19 cellular contexts compared by ENCODE assay signal in the genomic region with DNA sequence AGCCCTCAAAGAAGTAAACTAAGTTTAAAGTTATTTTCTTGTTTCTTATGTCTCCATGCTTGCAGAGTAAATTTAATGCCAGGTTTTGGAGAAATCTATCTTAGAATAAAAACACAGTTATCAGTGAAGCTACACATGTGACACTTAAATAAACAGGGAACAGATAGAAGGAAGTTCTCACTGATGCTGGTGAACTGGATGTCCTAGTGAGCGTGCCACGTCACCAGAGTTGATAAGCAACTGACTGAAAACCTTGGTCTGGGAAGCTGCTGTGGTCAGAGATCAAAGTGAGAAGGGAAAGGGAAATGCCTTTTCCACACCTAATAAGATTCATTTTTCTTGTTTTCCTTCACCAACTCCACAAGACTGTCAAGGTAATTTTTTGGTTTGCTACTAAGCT.
"Had no signal": no experiment of that assay in that cellular context is flagged by ENCODE, and none has a peak within 500 bp of the region (broad histone marks: within the 10 kb centered on the region; RNA-seq: fewer than 3 reads in every experiment).

No MANE protein-coding gene starts in this region.

- H3K36me3 ChIP-seq: left lung, neural progenitor cell, tibial artery, uterus had no signal

- H3K36me3 Mint-ChIP-seq: activated naive CD8-positive, alpha-beta T cell; naive B cell; neural progenitor cell had no signal

- H3K27ac ChIP-seq: foreskin keratinocyte, left lung, neural progenitor cell, tibial artery, uterus had no signal

- H3K4me1 Mint-ChIP-seq: activated CD4-positive, alpha-beta T cell treated with anti-CD3 and anti-CD28 coated beads, Interleukin-2, amount 10 ng/mL, durations not matched to agents 7 days and 5 days; naive B cell; neural progenitor cell had no signal

- DNase-seq: activated CD4-positive, alpha-beta T cell treated with anti-CD3 and anti-CD28 coated beads, Interleukin-2, amount 10 ng/mL, durations not matched to agents 7 days and 5 days; activated CD8-positive, alpha-beta memory T cell treated with anti-CD3 and anti-CD28 coated beads, Interleukin-2, amount 50 U/mL, for 4 hours; activated CD8-positive, alpha-beta T cell treated with anti-CD3 and anti-CD28 coated beads, Interleukin-2, amount 10 ng/mL, durations not matched to agents 7 days and 5 days; activated effector memory CD4-positive, alpha-beta T cell treated with Interleukin-2 at 50 U/mL for 16 hours; activated T-cell treated with anti-CD3 and anti-CD28 coated beads, Interleukin-2, amount 50 U/mL, for 4 hours; amniotic stem cell; effector memory CD8-positive, alpha-beta T cell; foreskin keratinocyte; glutamatergic neuron; left lung; naive B cell; stimulated activated CD4-positive, alpha-beta T cell treated with anti-CD3 and anti-CD28 coated beads, Interleukin-2, amount 100 ng/mL, for 24 hours; stimulated activated naive CD8-positive, alpha-beta T cell treated with anti-CD3 and anti-CD28 coated beads, Interleukin-15, Interleukin-2, amounts not matched to agents 100 U/mL and 50 U/mL, for 24 hours; tibial artery; uterus had no signal

- ATAC-seq: activated CD4-positive, CD25-positive, alpha-beta regulatory T cell treated with anti-CD3 and anti-CD28 coated beads, Interleukin-2, amount 50 U/mL, for 24 hours; activated CD8-positive, alpha-beta T cell treated with anti-CD3 and anti-CD28 coated beads, Interleukin-2, amount 10 ng/mL, durations not matched to agents 7 days and 5 days; activated T-cell treated with anti-CD3 and anti-CD28 coated beads, Interleukin-2, amount 50 U/mL, for 4 hours; effector memory CD8-positive, alpha-beta T cell; foreskin keratinocyte; left lung; stimulated activated naive CD8-positive, alpha-beta T cell treated with anti-CD3 and anti-CD28 coated beads, Interleukin-15, Interleukin-2, amounts not matched to agents 100 U/mL and 50 U/mL, for 24 hours had no signal

- H3K27ac Mint-ChIP-seq: activated CD4-positive, alpha-beta T cell treated with anti-CD3 and anti-CD28 coated beads, Interleukin-2, amount 10 ng/mL, durations not matched to agents 7 days and 5 days; activated CD8-positive, alpha-beta T cell treated with anti-CD3 and anti-CD28 coated beads, Interleukin-2, amount 10 ng/mL, durations not matched to agents 7 days and 5 days; activated naive CD8-positive, alpha-beta T cell; effector memory CD8-positive, alpha-beta T cell; naive B cell; neural progenitor cell; progenitor cell of endocrine pancreas had no signal

- H3K4me1 ChIP-seq: foreskin keratinocyte, left lung, neural progenitor cell, tibial artery, uterus had no signal

- H3K9me3 ChIP-seq: left lung, tibial artery, uterus had no signal

- H3K9me3 Mint-ChIP-seq: activated CD4-positive, alpha-beta T cell treated with anti-CD3 and anti-CD28 coated beads, Interleukin-2, amount 10 ng/mL, durations not matched to agents 7 days and 5 days; activated T-cell treated with anti-CD3 and anti-CD28 coated beads, Interleukin-2, amount 50 U/mL, for 4 hours; effector memory CD8-positive, alpha-beta T cell; naive B cell; neural progenitor cell had no signal

- H3K4me3 Mint-ChIP-seq: activated CD4-positive, alpha-beta T cell treated with anti-CD3 and anti-CD28 coated beads, Interleukin-2, amount 10 ng/mL, durations not matched to agents 7 days and 5 days; activated CD8-positive, alpha-beta T cell treated with anti-CD3 and anti-CD28 coated beads, Interleukin-2, amount 10 ng/mL, durations not matched to agents 7 days and 5 days; activated naive CD8-positive, alpha-beta T cell; activated T-cell treated with anti-CD3 and anti-CD28 coated beads, Interleukin-2, amount 50 U/mL, for 4 hours; effector memory CD8-positive, alpha-beta T cell; naive B cell; neural progenitor cell had no signal

- H3K4me3 ChIP-seq: left lung, neural progenitor cell, tibial artery, uterus had no signal

- H3K27me3 ChIP-seq: foreskin keratinocyte, left lung, neural progenitor cell, tibial artery, uterus had no signal
